ENCODE assay signal across 11 cellular contexts in genomic region chr3:159852256-159852655, GRCh38. TPM values are rescaled to one million over a fixed set of nuclear protein-coding genes. Genes with fewer than 3 reads are reported as not detected.
DNase-seq lines count a peak whose midpoint lies in the region; ATAC-seq and TF ChIP-seq lines count a peak whose summit lies in the region.
"Had no signal": no experiment of that assay in that cellular context is flagged by ENCODE, and none has a peak within 500 bp of the region (broad histone marks: within the 10 kb centered on the region; RNA-seq: fewer than 3 reads in every experiment).

No MANE protein-coding gene starts in this region.

- H3K9me2 ChIP-seq in SK-N-SH = no peaks in the 10 kb centered on the region

- H3K4me3 ChIP-seq in BE2C (ENCODE audit: low read depth, low read length) (peak overlapping the region; percentile 51), SK-N-SH (ENCODE audit: low read depth in 2 of 2, low read length in 1 of 2) (peak overlapping the region; percentile 39 to 53; a peak in 3 of 4 replicates), gastroesophageal sphincter (peak overlapping the region; percentile 19 to 38), prostate gland (no peak overlapping the region)
- H3K4me3 ChIP-seq: PC-9 had no signal

- CTCF ChIA-PET in SK-N-SH (lab: Yijun Ruan, JAX) = interaction anchor here (0.8 to 10.7 kb wide), 11 partner anchors 9 to 153 kb away, joined by 3 to 160 read pairs (median 4); partner anchors contain the start of genes IL12A and SCHIP1

- no peaks in the 10 kb centered on the region for H3K27me3 ChIP-seq in BE2C
- H3K27me3 ChIP-seq in SK-N-SH (ENCODE audit: insufficient read depth) = no peaks in the 10 kb centered on the region
- no peaks in the 10 kb centered on the region for H3K27me3 ChIP-seq in gastroesophageal sphincter
- H3K27me3 ChIP-seq in prostate gland (replicated peaks; ENCODE audit: insufficient read depth) = no peaks in the 10 kb centered on the region

- intact Hi-C loops in prostate gland (cut with DNase I) = no loop called here

- peaks cover 30% of the 10 kb centered on the region for H3F3A ChIP-seq in SK-N-SH (replicated peaks; ENCODE audit: insufficient read depth)

- ATAC-seq in gastroesophageal sphincter = no peak

- H3K79me2 ChIP-seq in SK-N-SH (ENCODE audit: insufficient read depth) = peaks cover 82% of the 10 kb centered on the region

- TF ChIP-seq RAD21 in SK-N-SH (IDR thresholded peaks at IDR 0.05; ENCODE audit: low read length) = no peak

- H3K4me2 ChIP-seq in SK-N-SH = peak overlapping the region; percentile 81
- H3K4me2 ChIP-seq: PC-9 had no signal

- H3K9me3 ChIP-seq in BE2C (peaks cover 3% of the 10 kb centered on the region; the same call in 1 of the 2 replicates), SK-N-SH (no peaks in the 10 kb centered on the region), gastroesophageal sphincter (no peaks in the 10 kb centered on the region), prostate gland (no peaks in the 10 kb centered on the region)

- POLR2A ChIA-PET in SK-N-SH (lab: Yijun Ruan, JAX) = interaction anchor here (1.2 to 2.1 kb wide), 5 partner anchors 9 to 30 kb away, joined by 3 to 8 read pairs (median 6); partner anchors contain the start of gene SCHIP1

- H2AFZ ChIP-seq in SK-N-SH (ENCODE audit: low read depth) = peak overlapping the region; percentile 23; the same call in 1 of the 2 replicates
- H2AFZ ChIP-seq: PC-9 had no signal

- no peak for DNase-seq in BE2C
- DNase-seq in SK-N-SH = no peak
- no peak for DNase-seq in prostate gland (ENCODE audit: low spot score)
- DNase-seq in GM13976 (ENCODE audit: low spot score) = no peak
- no peak for DNase-seq in GF-D8 (lab: John Stamatoyannopoulos, UW)
- no peak for DNase-seq in activated CD4-positive, alpha-beta T cell treated with anti-CD3 and anti-CD28 coated beads for 48 hours
- no peak for DNase-seq in effector CD4-positive, alpha-beta T cell
- DNase-seq: activated T-cell treated with anti-CD3 and anti-CD28 coated beads, Interleukin-2, amount 50 U/mL, for 48 hours; NCI-H187 treated with DMSO at 0.1 percent for 48 hours had no signal

- WGBS in SK-N-SH (ENCODE audit: low lambda C conversion rate) = 42% methylated on average over 2 of the region's 2 CpGs
- WGBS in gastroesophageal sphincter (ENCODE audit: low coverage in 1 of 2), 2 donors = 14 to 17% methylated on average over 2 of the region's 2 CpGs
- WGBS in prostate gland = 26% methylated on average over 2 of the region's 2 CpGs

- peak overlapping the region; percentile 68 for H3K9ac ChIP-seq in SK-N-SH

- H4K20me1 ChIP-seq in SK-N-SH (ENCODE audit: insufficient read depth) = no peaks in the 10 kb centered on the region

- TF ChIP-seq POLR2A in gastroesophageal sphincter (IDR thresholded peaks at IDR 0.05) (no peak), prostate gland (IDR thresholded peaks at IDR 0.05) (no peak)

- H3K27ac ChIP-seq in SK-N-SH (ENCODE audit: low read depth in 2 of 2, low read length in 1 of 2) (peak overlapping the region; percentile 93 to 100), gastroesophageal sphincter (peak overlapping the region; percentile 31 to 91 (median 86)), prostate gland (peak overlapping the region; percentile 64)
- H3K27ac ChIP-seq: PC-9 had no signal

- H3K4me1 ChIP-seq in BE2C (peaks cover 51% of the 10 kb centered on the region), SK-N-SH (ENCODE audit: control insufficient read depth in 1 of 2, insufficient read depth in 2 of 2, low read depth in 1 of 2, low read length in 1 of 2) (peaks cover 30 to 68% of the 10 kb centered on the region in 2 experiments), gastroesophageal sphincter (peaks cover 16 to 100% (median 25%) of the 10 kb centered on the region in 3 donors), prostate gland (replicated peaks) (peaks cover 6% of the 10 kb centered on the region)

- in situ Hi-C loops in GM13976 (cut with MboI; ENCODE audit: low sequenced_read_pairs, unreplicated experiment) = no loop called here

- TF ChIP-seq EP300 in SK-N-SH (IDR thresholded peaks at IDR 0.05; ENCODE audit: borderline replicate concordance in 1 of 2, low read depth in 1 of 2, low read length in 1 of 2) = no peak
- no peak for TF ChIP-seq EP300 in gastroesophageal sphincter (IDR thresholded peaks at IDR 0.05)

- TF ChIP-seq CTCF in BE2C (IDR thresholded peaks at IDR 0.05; ENCODE audit: low read depth, low read length) = no peak
- TF ChIP-seq CTCF in SK-N-SH (IDR thresholded peaks at IDR 0.05) = no peak
- TF ChIP-seq CTCF in gastroesophageal sphincter (IDR thresholded peaks at IDR 0.05) = no peak
- no peak for TF ChIP-seq CTCF in prostate gland (IDR thresholded peaks at IDR 0.05)
- TF ChIP-seq CTCF in GM13976 (IDR thresholded peaks at IDR 0.05; ENCODE audit: borderline replicate concordance, control extremely low read depth, extremely low read depth, insufficient read depth, missing control alignments) = no peak

- H3K36me3 ChIP-seq in BE2C = peaks cover 19% of the 10 kb centered on the region
- H3K36me3 ChIP-seq in SK-N-SH (replicated peaks in 1 of 2; ENCODE audit: control insufficient read depth in 1 of 2, insufficient read depth in 2 of 2, low read length in 1 of 2) = no peaks in the 10 kb centered on the region
- H3K36me3 ChIP-seq in gastroesophageal sphincter = no peaks in the 10 kb centered on the region
- no peaks in the 10 kb centered on the region for H3K36me3 ChIP-seq in prostate gland

TF ChIP-seq in SK-N-SH, 30 proteins besides CTCF, POLR2A, EP300 and RAD21 (continues in another document):
- TF ChIP-seq FOXM1 (IDR thresholded peaks at IDR 0.05; ENCODE audit: low read depth) (no peak), TAF1 (IDR thresholded peaks at IDR 0.05; ENCODE audit: borderline replicate concordance, low read depth, low read length) (no peak), IRF3 (IDR thresholded peaks at IDR 0.05; ENCODE audit: low read depth, low read length) (no peak), PBX3 (IDR thresholded peaks at IDR 0.05) (no peak), MEF2A (IDR thresholded peaks at IDR 0.05; ENCODE audit: borderline replicate concordance, low read depth) (no peak), ZBTB33 (IDR thresholded peaks at IDR 0.05; ENCODE audit: borderline replicate concordance, low read depth) (no peak), MAX (IDR thresholded peaks at IDR 0.05; ENCODE audit: low read depth) (no peak), NRF1 (IDR thresholded peaks at IDR 0.05; ENCODE audit: low read depth, low read length) (no peak), JUND (IDR thresholded peaks at IDR 0.05) (no peak), NFIC (IDR thresholded peaks at IDR 0.05; ENCODE audit: borderline replicate concordance) (no peak), CHD2 (IDR thresholded peaks at IDR 0.05; ENCODE audit: low read length, partially characterized antibody) (no peak), EZH2phosphoT487 (IDR thresholded peaks at IDR 0.05; ENCODE audit: borderline replicate concordance, low read depth) (no peak), TEAD4 (IDR thresholded peaks at IDR 0.05; ENCODE audit: borderline replicate concordance, insufficient read depth) (no peak), FOXJ3 (CRISPR knock-in tag; IDR thresholded peaks at IDR 0.05) (no peak), MXI1 (IDR thresholded peaks at IDR 0.05; ENCODE audit: low read depth, low read length) (no peak)

RNA-seq across cellular contexts. Expression of gene SCHIP1, which starts 12.6 kb away (rescaled TPM):
- 317 TPM for polyA plus RNA-seq in BE2C (2012; ENCODE audit: insufficient read depth, insufficient read length, low read depth)
- 13.0 and 18.1 TPM in 2 replicates for polyA plus RNA-seq in SK-N-SH (2012; rRNA removed)
- polyA plus RNA-seq in SK-N-SH (2012; cell fraction: cytosol; rRNA removed) = 17.4 and 22.1 TPM in 2 replicates
- 13.8 and 25.4 TPM in 2 replicates for polyA plus RNA-seq in SK-N-SH (2012; cell fraction: nucleus; rRNA removed)
- total RNA-seq in gastroesophageal sphincter (10 to 100 TPM; 19.6 to 47.1 (median 30.2) TPM), prostate gland (10 to 100 TPM in 1 of 2 donors, 1 to 10 TPM in 1; 2.6 to 35.3 TPM)

Comparison
In these comparisons a context has a peak if more than half of its experiments do, and no peak if none do; other contexts are left out.
1. H3K4me3 ChIP-seq: peak in BE2C (single experiment), SK-N-SH (2 of 2) and gastroesophageal sphincter (2 of 2); none in prostate gland (0 of 2).
2. Peak in every context shown above with its lines, with median percentiles within 50 percentile points of each other: H3K27ac ChIP-seq.